Comparison of ENCODE assay signal across 21 cellular contexts in genomic region chr1:10829067-10829818, GRCh38.
"Had no signal": no experiment of that assay in that cellular context is flagged by ENCODE, and none has a peak within 500 bp of the region (broad histone marks: within the 10 kb centered on the region; RNA-seq: fewer than 3 reads in every experiment).

No MANE protein-coding gene starts in this region.

- H3K27ac Mint-ChIP-seq: activated CD8-positive, alpha-beta T cell treated with anti-CD3 and anti-CD28 coated beads, Interleukin-2, amount 10 ng/mL, durations not matched to agents 7 days and 5 days; activated naive CD8-positive, alpha-beta T cell treated with anti-CD3 and anti-CD28 coated beads, Interleukin-2, amount 10 ng/mL, durations not matched to agents 7 days and 5 days; T-helper 1 cell treated with Interleukin-12 subunit alpha and Interleukin-12 subunit beta and Interleukin-4 antibody, amounts not matched to agents 30 μg/mL and 1 μg/mL, for 36 hours had no signal

- H3K4me1 ChIP-seq: adrenal gland had no signal

- H3K27ac ChIP-seq: adrenal gland, KMS-11 had no signal

- H3K4me1 Mint-ChIP-seq: activated naive CD8-positive, alpha-beta T cell treated with anti-CD3 and anti-CD28 coated beads, Interleukin-2, amount 10 ng/mL, durations not matched to agents 7 days and 5 days had no signal

- H3K36me3 ChIP-seq: adrenal gland had no signal

- H3K4me3 Mint-ChIP-seq: activated CD8-positive, alpha-beta T cell treated with anti-CD3 and anti-CD28 coated beads, Interleukin-2, amount 10 ng/mL, durations not matched to agents 7 days and 5 days; activated naive CD8-positive, alpha-beta T cell treated with anti-CD3 and anti-CD28 coated beads, Interleukin-2, amount 10 ng/mL, durations not matched to agents 7 days and 5 days; T-helper 1 cell treated with Interleukin-12 subunit alpha and Interleukin-12 subunit beta and Interleukin-4 antibody, amounts not matched to agents 30 μg/mL and 1 μg/mL, for 36 hours had no signal

- H3K4me3 ChIP-seq: adrenal gland had no signal

- H3K4me2 ChIP-seq: KMS-11 had no signal

- DNase-seq: activated CD4-positive, alpha-beta T cell treated with anti-CD3 and anti-CD28 coated beads for 48 hours; activated CD4-positive, alpha-beta T cell treated with anti-CD3 and anti-CD28 coated beads, Interleukin-2, amount 50 U/mL, for 4 hours; activated CD4-positive, CD25-positive, alpha-beta regulatory T cell treated with anti-CD3 and anti-CD28 coated beads, Interleukin-2, amount 50 U/mL, for 72 hours; activated CD8-positive, alpha-beta memory T cell treated with anti-CD3 and anti-CD28 coated beads, Interleukin-2, amount 50 U/mL, for 48 hours; activated CD8-positive, alpha-beta T cell treated with anti-CD3 and anti-CD28 coated beads, Interleukin-2, amount 10 ng/mL, durations not matched to agents 7 days and 5 days; activated naive CD4-positive, alpha-beta T cell treated with anti-CD3 and anti-CD28 coated beads, Interleukin-2, amount 50 U/mL, for 16 hours; activated naive CD8-positive, alpha-beta T cell treated with anti-CD3 and anti-CD28 coated beads, Interleukin-2, amount 10 ng/mL, durations not matched to agents 7 days and 5 days; activated T-cell treated with anti-CD3 and anti-CD28 coated beads, Interleukin-2, amount 50 U/mL, for 1 hour; adrenal gland; caudate nucleus; NCI-H1092 treated with DMSO at 0.1 percent for 48 hours; NCI-H1417 treated with DMSO at 0.1 percent for 48 hours; NCI-H1694; NCI-H2029; NCI-H510A treated with DMSO at 0.1 percent for 48 hours; NCI-H69; NK-92 treated with Interleukin-12 subunit alpha and Interleukin-12 subunit beta, amount 100 ng/mL, for 24 hours; PC-3; SHP77 treated with DMSO at 0.1 percent for 48 hours had no signal

- H3K9ac ChIP-seq: KMS-11 had no signal

- H3K9me3 ChIP-seq: adrenal gland had no signal

- H3K9me3 Mint-ChIP-seq: activated naive CD8-positive, alpha-beta T cell treated with anti-CD3 and anti-CD28 coated beads, Interleukin-2, amount 10 ng/mL, durations not matched to agents 7 days and 5 days had no signal

- H3K36me3 Mint-ChIP-seq: activated naive CD8-positive, alpha-beta T cell treated with anti-CD3 and anti-CD28 coated beads, Interleukin-2, amount 10 ng/mL, durations not matched to agents 7 days and 5 days had no signal
